ENCODE assay signal across 8 cellular contexts in the genomic region with DNA sequence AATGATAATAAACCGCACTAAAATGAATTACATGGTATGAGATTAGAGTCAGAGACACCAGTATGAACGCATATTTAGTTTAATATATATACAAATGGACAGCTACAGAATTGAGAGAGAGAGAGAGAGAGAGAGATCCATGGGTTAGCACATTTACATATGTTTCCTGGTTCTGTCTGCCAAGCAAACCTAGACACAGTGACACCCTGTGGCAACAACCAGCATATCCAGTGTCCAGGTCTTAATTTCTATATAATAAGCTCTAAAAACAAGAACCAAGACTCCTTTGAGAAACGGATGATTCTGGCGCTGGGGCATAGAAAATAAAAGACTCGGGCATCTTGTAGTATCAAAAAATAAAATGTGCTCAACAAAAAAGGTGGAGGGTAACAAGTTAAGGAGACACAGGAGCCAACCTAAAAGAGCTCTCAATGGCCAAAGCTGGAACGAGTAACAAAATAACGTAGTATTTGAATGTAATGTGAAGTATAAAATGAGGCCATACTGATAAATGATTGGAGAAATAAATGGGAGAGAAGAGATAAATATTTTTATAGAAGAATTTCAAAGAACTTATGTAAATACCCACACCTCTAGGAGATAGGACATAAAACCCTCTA.
DNase-seq lines count a peak whose midpoint lies in the region; ATAC-seq and TF ChIP-seq lines count a peak whose summit lies in the region.

No MANE protein-coding gene starts in this region.

- H3K4me1 ChIP-seq in heart left ventricle (peaks cover 0 to 8% (median 0%) of the 10 kb centered on the region in 12 donors), mucosa of descending colon (ENCODE audit: low read depth) (no peaks in the 10 kb centered on the region), uterus (peaks cover 0 to 3% of the 10 kb centered on the region in 2 donors)

- peak in 4 of 5 donors; percentile 16 to 40 (median 26) for DNase-seq in heart left ventricle
- DNase-seq in cardiac septum (ENCODE audit: low spot score): no peak
- DNase-seq in NCI-H1092 (lab: John Stamatoyannopoulos, UW): peak; percentile 5
- peak; percentile 20 for DNase-seq in UCSD-AML1 (lab: John Stamatoyannopoulos, UW; ENCODE audit: unreplicated experiment)
- peak; percentile 69 to 75 for DNase-seq in dermis microvascular lymphatic vessel endothelial cell (ENCODE audit: low read depth in 2 of 2)
- peak in 2 of 3 donors; percentile 33 to 67 for DNase-seq in mucosa of descending colon
- no peak for DNase-seq in uterus

- H3K36me3 ChIP-seq in heart left ventricle (no peaks in the 10 kb centered on the region), mucosa of descending colon (ENCODE audit: low read depth) (no peaks in the 10 kb centered on the region), uterus (no peaks in the 10 kb centered on the region)

- H3K4me3 ChIP-seq in heart left ventricle (no peak overlapping the region), mucosa of descending colon (no peak overlapping the region), uterus (no peak overlapping the region)

- no peak overlapping the region for H3K27ac ChIP-seq in heart left ventricle
- no peak overlapping the region for H3K27ac ChIP-seq in uterus

- ATAC-seq in heart left ventricle (peak in 3 of 4 donors; percentile 57 to 79 (median 62)), HG02642 (IDR thresholded peaks at IDR 0.05; ENCODE audit: poor library complexity, unreplicated experiment) (peak; percentile 95), mucosa of descending colon (peak; percentile 88)

- intact Hi-C loops in heart left ventricle (cut with DNase I): loop anchor here in 4 of 10 donors (5.0 to 10.0 kb wide), 2 partner anchors 197 to 199 kb away; no protein-coding TSS in a partner anchor
- intact Hi-C loops in cardiac septum (cut with DNase I): no loop called here
- intact Hi-C loops in mucosa of descending colon (cut with DNase I, micrococcal nuclease): no loop called here
- intact Hi-C loops in uterus (cut with DNase I; ENCODE audit: low total_unique reads): no loop called here

- WGBS in heart left ventricle, 4 donors: 81 to 87% (median 84%) methylated on average over 7 of the region's 7 CpGs

- H3K9me3 ChIP-seq in heart left ventricle (peaks cover 0 to 11% (median 0%) of the 10 kb centered on the region in 12 donors), mucosa of descending colon (no peaks in the 10 kb centered on the region), uterus (no peaks in the 10 kb centered on the region)

- TF ChIP-seq POLR2A in heart left ventricle (IDR thresholded peaks at IDR 0.05) (no peak), uterus (IDR thresholded peaks at IDR 0.05) (no peak)

- H3K27me3 ChIP-seq in heart left ventricle: no peaks in the 10 kb centered on the region
- H3K27me3 ChIP-seq in uterus: no peaks in the 10 kb centered on the region

- TF ChIP-seq CTCF in heart left ventricle (IDR thresholded peaks at IDR 0.05): peak; percentile 23 to 61 (median 46)
- peak; percentile 17 for TF ChIP-seq CTCF in mucosa of descending colon (IDR thresholded peaks at IDR 0.05)
- peak in 3 of 4 experiments; percentile 13 to 17 (median 15) for TF ChIP-seq CTCF in uterus (IDR thresholded peaks at IDR 0.05)

Comparison
In these comparisons a context has a peak if more than half of its experiments do, and no peak if none do; other contexts are left out.
1. DNase-seq: peak in heart left ventricle (4 of 5), NCI-H1092 (single experiment), UCSD-AML1 (single experiment), dermis microvascular lymphatic vessel endothelial cell (2 of 2) and mucosa of descending colon (2 of 3); none in cardiac septum (single experiment) and uterus (0 of 2).
2. Peak in every context shown above with its lines, with median percentiles within 50 percentile points of each other: ATAC-seq and CTCF ChIP-seq.